In the genomic region with DNA sequence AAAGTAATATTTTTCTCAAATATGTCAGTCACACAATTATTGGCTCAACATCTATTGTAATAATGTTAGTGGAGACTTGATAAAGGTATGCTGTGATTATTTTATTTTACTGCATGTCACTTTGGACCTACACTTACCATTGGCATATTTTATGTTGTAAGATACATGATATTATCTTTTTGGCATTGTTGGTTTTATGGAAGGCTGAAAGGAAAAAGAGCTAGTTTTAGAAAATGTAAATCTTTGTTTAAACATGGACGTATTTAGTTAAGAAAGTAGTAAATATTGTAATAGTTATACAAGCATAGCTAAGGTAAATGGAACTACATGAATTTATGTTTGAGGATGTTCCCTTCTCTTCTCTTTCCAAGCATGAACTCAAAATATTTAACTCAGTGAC, we compare ENCODE assay signal across 24 cellular contexts.
"Had no signal": no experiment of that assay in that cellular context is flagged by ENCODE, and none has a peak within 500 bp of the region (broad histone marks: within the 10 kb centered on the region; RNA-seq: fewer than 3 reads in every experiment).

No MANE protein-coding gene starts in this region.

- H3K4me3 ChIP-seq: esophagus squamous epithelium, gastrocnemius medialis, heart right ventricle, left lung, lower lobe of right lung, mucosa of descending colon had no signal

- H3K4me1 Mint-ChIP-seq: endodermal cell; mesothelial cell of epicardium; naive B cell; naive thymus-derived CD8-positive, alpha-beta T cell had no signal

- H3K4me3 Mint-ChIP-seq: dendritic cell treated with granulocyte-macrophage colony-stimulating factor and Interleukin-4, amounts not matched to agents 40 ng/mL and 50 ng/mL, for 4 days; effector memory CD8-positive, alpha-beta T cell; endodermal cell; mesothelial cell of epicardium; naive B cell; naive thymus-derived CD8-positive, alpha-beta T cell had no signal

- H3K27me3 Mint-ChIP-seq: dendritic cell treated with granulocyte-macrophage colony-stimulating factor and Interleukin-4, amounts not matched to agents 40 ng/mL and 50 ng/mL, for 4 days; effector memory CD8-positive, alpha-beta T cell; naive B cell; naive thymus-derived CD8-positive, alpha-beta T cell had no signal

- H3K27ac Mint-ChIP-seq: dendritic cell treated with granulocyte-macrophage colony-stimulating factor and Interleukin-4, amounts not matched to agents 40 ng/mL and 50 ng/mL, for 4 days; effector memory CD8-positive, alpha-beta T cell; endodermal cell; mesothelial cell of epicardium; naive B cell; naive thymus-derived CD8-positive, alpha-beta T cell had no signal

- H3K36me3 Mint-ChIP-seq: naive B cell; naive thymus-derived CD8-positive, alpha-beta T cell had no signal

- H3K27ac ChIP-seq: epithelial cell of prostate, esophagus squamous epithelium, gastrocnemius medialis, heart right ventricle, left lung, lower lobe of right lung had no signal

- DNase-seq: cortex of kidney; effector CD8-positive, alpha-beta T cell; effector memory CD8-positive, alpha-beta T cell; endodermal cell; erythroblast; esophagus squamous epithelium; foreskin fibroblast; foreskin melanocyte; gastrocnemius medialis; glutamatergic neuron; head of caudate nucleus; heart right ventricle; hippocampal formation; left cardiac atrium; left lung; left ventricle myocardium superior; lower lobe of right lung; mesenchymal stem cell; mucosa of descending colon; naive B cell; naive thymus-derived CD8-positive, alpha-beta T cell had no signal
